Comparison of ENCODE assay signal across 8 cellular contexts in genomic region chr14:65228436-65228835, GRCh38.
A peak's percentile ranks its signal among the peaks of the same experiment; 100 is the strongest.
DNase-seq lines count a peak whose midpoint lies in the region; ATAC-seq and TF ChIP-seq lines count a peak whose summit lies in the region.

No MANE protein-coding gene starts in this region.

- ATAC-seq in DND-41 (ENCODE audit: insufficient read depth, low read depth) (no peak), GM19463 (IDR thresholded peaks at IDR 0.05; ENCODE audit: unreplicated experiment) (peak; percentile 83), HG03342 (IDR thresholded peaks at IDR 0.05; ENCODE audit: unreplicated experiment) (peak; percentile 80), body of pancreas (no peak)

- 0 out of 2 replicates have a peak overlapping the region, but pooled peaks have one; percentile 0 for H2AFZ ChIP-seq in DND-41 (ENCODE audit: low read depth, low read length)

- H3K79me2 ChIP-seq in DND-41 (ENCODE audit: insufficient read depth, low read length) = no peaks in the 10 kb centered on the region

- WGBS in body of pancreas, 2 donors = 73 to 78% methylated on average over 2 of the region's 2 CpGs

- TF ChIP-seq CTCF in DND-41 (IDR thresholded peaks at IDR 0.05; ENCODE audit: borderline replicate concordance, extremely low read depth, low read length, poor library complexity, severe bottlenecking) = no peak
- no peak for TF ChIP-seq CTCF in body of pancreas (IDR thresholded peaks at IDR 0.05)
- TF ChIP-seq CTCF in coronary artery (IDR thresholded peaks at IDR 0.05) = no peak

- peaks cover 27% of the 10 kb centered on the region for H3K4me1 ChIP-seq in DND-41 (ENCODE audit: insufficient read depth, low read length)
- H3K4me1 ChIP-seq in body of pancreas = peaks cover 82% of the 10 kb centered on the region

- no peak for DNase-seq in DND-41
- no peak for DNase-seq in body of pancreas
- no peak for DNase-seq in globus pallidus (ENCODE audit: low spot score)
- no peak for DNase-seq in coronary artery (ENCODE audit: low spot score)
- DNase-seq in middle frontal gyrus (ENCODE audit: extremely low spot score, low spot score) = no peak
- no peak for DNase-seq in mesenteric fat pad (ENCODE audit: low spot score)

- intact Hi-C loops in body of pancreas (cut with DNase I) = no loop called here

- TF ChIP-seq POLR2A in body of pancreas (IDR thresholded peaks at IDR 0.05) = no peak

- H3K27ac ChIP-seq in DND-41 (ENCODE audit: low read length) (no peak overlapping the region), body of pancreas (peak overlapping the region; percentile 44 to 91 (median 82)), coronary artery (no peak overlapping the region)

- no peaks in the 10 kb centered on the region for H3K9me3 ChIP-seq in DND-41 (ENCODE audit: insufficient read depth, low read length, severe bottlenecking)
- H3K9me3 ChIP-seq in body of pancreas = no peaks in the 10 kb centered on the region

- no peak overlapping the region for H3K4me2 ChIP-seq in DND-41 (ENCODE audit: insufficient read depth, low read length)

- no peaks in the 10 kb centered on the region for H3K27me3 ChIP-seq in DND-41 (ENCODE audit: insufficient read depth, low read length, poor library complexity)
- H3K27me3 ChIP-seq in body of pancreas = no peaks in the 10 kb centered on the region

- H3K36me3 ChIP-seq in DND-41 (ENCODE audit: insufficient read depth, low read length) = no peaks in the 10 kb centered on the region
- H3K36me3 ChIP-seq in body of pancreas (replicated peaks in 1 of 2; ENCODE audit: insufficient read depth in 1 of 2, low read depth in 2 of 2) = no peaks in the 10 kb centered on the region

- no peaks in the 10 kb centered on the region for H4K20me1 ChIP-seq in DND-41 (ENCODE audit: insufficient read depth, low read length)

- H3K4me3 ChIP-seq in DND-41 (ENCODE audit: low read depth in 1 of 2, low read length in 2 of 2) = no peak overlapping the region
- no peak overlapping the region for H3K4me3 ChIP-seq in body of pancreas
- no peak overlapping the region for H3K4me3 ChIP-seq in coronary artery

- no peak overlapping the region for H3K9ac ChIP-seq in DND-41 (ENCODE audit: low read depth, low read length)

Comparison
In these comparisons a context has a peak if more than half of its experiments do, and no peak if none do; other contexts are left out.
1. ATAC-seq: peak in GM19463 (single experiment) and HG03342 (single experiment); none in DND-41 (single experiment) and body of pancreas (single experiment).
2. H3K27ac ChIP-seq: peak in body of pancreas (4 of 4); none in DND-41 (single experiment) and coronary artery (0 of 2).